In the genomic region with DNA sequence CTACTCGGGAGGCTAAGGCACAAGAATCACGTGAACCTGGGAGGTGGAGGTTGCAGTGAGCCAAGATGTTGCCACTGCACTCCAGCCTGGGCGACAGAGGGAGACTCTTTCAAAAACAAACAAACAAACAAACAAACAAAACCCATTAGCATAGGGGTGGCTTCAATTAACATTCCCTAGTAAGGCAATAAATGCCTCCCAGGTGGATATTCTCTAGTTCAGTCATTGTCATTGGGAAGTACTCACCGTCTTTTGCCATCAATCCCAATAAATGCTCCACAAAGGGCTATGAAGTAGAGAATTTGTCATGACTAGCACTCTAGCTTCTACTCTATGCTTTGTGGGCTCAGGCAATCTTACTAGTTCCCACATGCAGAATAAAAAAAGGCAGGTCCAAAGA, we compare ENCODE assay signal across 8 cellular contexts.
"Had no signal": no experiment of that assay in that cellular context is flagged by ENCODE, and none has a peak within 500 bp of the region (broad histone marks: within the 10 kb centered on the region; RNA-seq: fewer than 3 reads in every experiment).

No MANE protein-coding gene starts in this region.

- H3K4me3 Mint-ChIP-seq: IgD-negative memory B cell had no signal

- H3K36me3 Mint-ChIP-seq: IgD-negative memory B cell had no signal

- H3K4me3 ChIP-seq: K562 had no signal

- H3K9ac ChIP-seq: KMS-11 had no signal

- H3K27ac Mint-ChIP-seq: IgD-negative memory B cell had no signal

- DNase-seq: IMR-90, KBM-7 had no signal

- H3K27ac ChIP-seq: HL-60, KMS-11 had no signal

- H3K4me1 Mint-ChIP-seq: IgD-negative memory B cell had no signal

- H3K4me2 ChIP-seq: KMS-11 had no signal

- FAIRE-seq: HepG2, HTR-8/SVneo, K562 had no signal
